ENCODE assay signal across 8 cellular contexts in the genomic region with DNA sequence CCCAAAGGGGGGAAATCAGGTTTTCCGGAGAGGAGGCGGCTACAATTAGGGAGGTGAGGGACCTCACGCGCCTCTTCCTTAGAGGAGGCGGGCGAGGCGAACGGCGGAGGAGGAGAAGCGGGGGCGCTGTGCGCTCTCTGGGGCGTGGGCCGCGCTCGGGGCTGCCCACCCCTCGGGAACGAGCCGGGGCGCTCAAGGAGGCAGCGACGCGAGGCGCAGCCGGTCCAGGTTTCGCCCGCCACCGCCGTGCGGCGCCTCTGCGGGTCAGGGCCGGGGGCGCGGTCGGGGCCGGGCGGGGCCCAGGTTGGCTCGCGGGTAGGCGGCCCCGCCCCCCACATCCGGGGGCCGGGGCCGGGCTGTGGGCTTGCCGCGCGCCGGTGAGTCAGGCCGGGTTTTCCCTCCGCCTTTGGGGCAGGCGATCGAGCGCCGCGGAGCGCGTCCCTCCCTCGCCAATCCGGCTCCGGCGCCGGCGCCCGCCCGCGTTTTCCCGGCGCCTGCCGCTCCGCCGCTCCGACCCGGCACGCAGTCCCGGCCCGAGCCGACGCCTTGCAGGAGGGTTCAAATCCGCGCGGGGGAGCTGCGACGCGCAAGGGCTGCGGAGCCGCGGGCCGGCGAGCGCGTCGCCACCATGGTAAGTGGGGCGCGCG. TPM values are rescaled to one million over a fixed set of nuclear protein-coding genes. Genes with fewer than 3 reads are reported as not detected.
A peak's percentile ranks its signal among the peaks of the same experiment; 100 is the strongest.
DNase-seq lines count a peak whose midpoint lies in the region; ATAC-seq and TF ChIP-seq lines count a peak whose summit lies in the region.

A gene with protein sequence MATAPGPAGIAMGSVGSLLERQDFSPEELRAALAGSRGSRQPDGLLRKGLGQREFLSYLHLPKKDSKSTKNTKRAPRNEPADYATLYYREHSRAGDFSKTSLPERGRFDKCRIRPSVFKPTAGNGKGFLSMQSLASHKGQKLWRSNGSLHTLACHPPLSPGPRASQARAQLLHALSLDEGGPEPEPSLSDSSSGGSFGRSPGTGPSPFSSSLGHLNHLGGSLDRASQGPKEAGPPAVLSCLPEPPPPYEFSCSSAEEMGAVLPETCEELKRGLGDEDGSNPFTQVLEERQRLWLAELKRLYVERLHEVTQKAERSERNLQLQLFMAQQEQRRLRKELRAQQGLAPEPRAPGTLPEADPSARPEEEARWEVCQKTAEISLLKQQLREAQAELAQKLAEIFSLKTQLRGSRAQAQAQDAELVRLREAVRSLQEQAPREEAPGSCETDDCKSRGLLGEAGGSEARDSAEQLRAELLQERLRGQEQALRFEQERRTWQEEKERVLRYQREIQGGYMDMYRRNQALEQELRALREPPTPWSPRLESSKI (plus strand): TSS at position 392 of the 647 bp plus-strand sequence. CDS start 6,052 bp downstream, outside the sequence.

- ATAC-seq in GM19372 (IDR thresholded peaks at IDR 0.05; ENCODE audit: low read depth, unreplicated experiment), result peak; percentile 54
- ATAC-seq in HG03565 (IDR thresholded peaks at IDR 0.05; ENCODE audit: unreplicated experiment), result peak; percentile 60
- ATAC-seq in SK-N-SH treated with all-trans-retinoic acid at 6 μM for 48 hours, result peak; percentile 65
- peak; percentile 56 for ATAC-seq in activated naive CD8-positive, alpha-beta T cell treated with anti-CD3 and anti-CD28 coated beads, Interleukin-2, amount 50 U/mL, for 24 hours

- H3K36me3 ChIP-seq in Caco-2 (ENCODE audit: control insufficient read depth, insufficient read depth, low read length), result no peaks in the 10 kb centered on the region

- no peak for TF ChIP-seq CTCF in Caco-2 (IDR thresholded peaks at IDR 0.05; ENCODE audit: insufficient read depth in 1 of 2, low read depth in 1 of 2, low read length in 1 of 2, severe bottlenecking in 1 of 2, unreplicated experiment in 1 of 2)

- no TSS peak for BruUV-seq in Caco-2 (replicated peaks; lab: Mats Ljungman, UMichigan)

- no peaks in the 10 kb centered on the region for H3K27me3 ChIP-seq in Caco-2 (replicated peaks; ENCODE audit: control insufficient read depth, insufficient read depth, low read length)

- intact Hi-C loops in Caco-2 (cut with micrococcal nuclease; ENCODE audit: unreplicated experiment), result loop anchor here (1.0 to 5.0 kb wide), 3 partner anchors 17 to 39 kb away; partner anchors contain the start of gene NHP2

- H3K4me3 Mint-ChIP-seq in Caco-2 (ENCODE audit: unreplicated experiment), result peak within 1 kb of the TSS; percentile 89
- H3K4me3 Mint-ChIP-seq in activated naive CD8-positive, alpha-beta T cell treated with anti-CD3 and anti-CD28 coated beads, Interleukin-2, amount 50 U/mL, for 24 hours, result peak within 1 kb of the TSS; percentile 93

- POLR2A ChIA-PET in Caco-2 (lab: Charles Lee), result no interaction called here

- CTCF ChIA-PET in Caco-2 (lab: Charles Lee), result no interaction called here

- peaks cover 12% of the 10 kb centered on the region for H3K4me1 Mint-ChIP-seq in Caco-2 (ENCODE audit: low read depth, unreplicated experiment)
- H3K4me1 Mint-ChIP-seq in activated naive CD8-positive, alpha-beta T cell treated with anti-CD3 and anti-CD28 coated beads, Interleukin-2, amount 50 U/mL, for 24 hours, result peaks cover 48% of the 10 kb centered on the region

- peak within 1 kb of the TSS; percentile 16 for H3K27ac Mint-ChIP-seq in Caco-2 (ENCODE audit: unreplicated experiment)
- peak within 1 kb of the TSS; percentile 79 for H3K27ac Mint-ChIP-seq in activated naive CD8-positive, alpha-beta T cell treated with anti-CD3 and anti-CD28 coated beads, Interleukin-2, amount 50 U/mL, for 24 hours

- H3K4me1 ChIP-seq in Caco-2, result peaks cover 19% of the 10 kb centered on the region

- peak; percentile 85 to 91 for DNase-seq in Caco-2
- DNase-seq in activated naive CD8-positive, alpha-beta T cell treated with anti-CD3 and anti-CD28 coated beads, Interleukin-2, amount 50 U/mL, for 24 hours, result peak; percentile 88
- peak; percentile 68 to 79 for DNase-seq in stimulated activated CD4-positive, alpha-beta T cell treated with anti-CD3 and anti-CD28 coated beads, Interleukin-15, amount 100 ng/mL, for 1 hour (ENCODE audit: low read depth in 1 of 2, low spot score in 1 of 2)
- no peak for DNase-seq in AML-193 (lab: John Stamatoyannopoulos, UW)

- H3K27me3 Mint-ChIP-seq in Caco-2 (ENCODE audit: insufficient read depth, unreplicated experiment), result peaks cover 5% of the 10 kb centered on the region
- peaks cover 9% of the 10 kb centered on the region for H3K27me3 Mint-ChIP-seq in activated naive CD8-positive, alpha-beta T cell treated with anti-CD3 and anti-CD28 coated beads, Interleukin-2, amount 50 U/mL, for 24 hours

- peak within 1 kb of the TSS; percentile 74 for H3K4me3 ChIP-seq in Caco-2 (ENCODE audit: low read depth, low read length)
- peak within 1 kb of the TSS; percentile 85 for H3K4me3 ChIP-seq in iPS-11a (ENCODE audit: low read depth, low read length)

- H3K9me3 Mint-ChIP-seq in Caco-2 (ENCODE audit: unreplicated experiment), result no peaks in the 10 kb centered on the region
- peaks cover 4% of the 10 kb centered on the region for H3K9me3 Mint-ChIP-seq in activated naive CD8-positive, alpha-beta T cell treated with anti-CD3 and anti-CD28 coated beads, Interleukin-2, amount 50 U/mL, for 24 hours

- H3K36me3 Mint-ChIP-seq in Caco-2 (ENCODE audit: insufficient read depth, unreplicated experiment), result no peaks in the 10 kb centered on the region
- H3K36me3 Mint-ChIP-seq in activated naive CD8-positive, alpha-beta T cell treated with anti-CD3 and anti-CD28 coated beads, Interleukin-2, amount 50 U/mL, for 24 hours (ENCODE audit: low read depth), result no peaks in the 10 kb centered on the region

- no peaks in the 10 kb centered on the region for H3K9me3 ChIP-seq in Caco-2

TF ChIP-seq in SK-N-SH treated with all-trans-retinoic acid at 6 μM for 48 hours, 23 proteins besides CTCF, POLR2A, EP300 and RAD21:
- TF ChIP-seq ZNF8 (CRISPR knock-in tag; IDR thresholded peaks at IDR 0.05) (no peak), SNAI2 (CRISPR knock-in tag; IDR thresholded peaks at IDR 0.05) (no peak)
TF ChIP-seq in SK-N-SH treated with all-trans-retinoic acid at 6 μM for 48 hours: peak in this region for 0.

RNA-seq across cellular contexts. Expression of the gene that starts here (rescaled TPM):
- 2.9 and 3.2 TPM in 2 replicates for total RNA-seq in Caco-2 (2022)

Comparison
In these comparisons a context has a peak if more than half of its experiments do, and no peak if none do; other contexts are left out.
1. DNase-seq: peak in Caco-2 (2 of 2), activated naive CD8-positive, alpha-beta T cell treated with anti-CD3 and anti-CD28 coated beads, Interleukin-2, amount 50 U/mL, for 24 hours (single experiment) and stimulated activated CD4-positive, alpha-beta T cell treated with anti-CD3 and anti-CD28 coated beads, Interleukin-15, amount 100 ng/mL, for 1 hour (2 of 2); none in AML-193 (0 of 2).
2. Peak in every context shown above with its lines, with median percentiles within 50 percentile points of each other: ATAC-seq.